20 cellular contexts compared by ENCODE assay signal in genomic region chrX:13694983-13695382, GRCh38. TPM values are rescaled to one million over a fixed set of nuclear protein-coding genes. Genes with fewer than 3 reads are reported as not detected.
DNase-seq lines count a peak whose midpoint lies in the region; ATAC-seq and TF ChIP-seq lines count a peak whose summit lies in the region.
"Had no signal": no experiment of that assay in that cellular context is flagged by ENCODE, and none has a peak within 500 bp of the region (broad histone marks: within the 10 kb centered on the region; RNA-seq: fewer than 3 reads in every experiment).

No MANE protein-coding gene starts in this region.

- H3K4me3 ChIP-seq in vagina: peak overlapping the region in 1 of 2 donors; percentile 7
- H3K4me3 ChIP-seq: body of pancreas, HAP-1, upper lobe of left lung had no signal

- H3K9me3 Mint-ChIP-seq in activated naive CD8-positive, alpha-beta T cell (ENCODE audit: low read depth): no peaks in the 10 kb centered on the region
- H3K9me3 Mint-ChIP-seq in activated naive CD8-positive, alpha-beta T cell treated with anti-CD3 and anti-CD28 coated beads for 36 hours: no peaks in the 10 kb centered on the region
- H3K9me3 Mint-ChIP-seq in activated T-helper 17 cell treated with anti-CD3 and anti-CD28 coated beads, Interleukin-2, amount 50 U/mL, for 72 hours: no peaks in the 10 kb centered on the region
- H3K9me3 Mint-ChIP-seq in natural killer cell: no peaks in the 10 kb centered on the region
- H3K9me3 Mint-ChIP-seq in nephron progenitor cell: peaks cover 26% of the 10 kb centered on the region
- H3K9me3 Mint-ChIP-seq: CD4-positive, CD25-positive, alpha-beta regulatory T cell; dendritic cell treated with granulocyte-macrophage colony-stimulating factor and Interleukin-4, amounts not matched to agents 40 ng/mL and 50 ng/mL, for 4 days had no signal

- intact Hi-C loops in natural killer cell (cut with micrococcal nuclease): loop anchor here (10.0 kb wide), 2 partner anchors 610 to 740 kb away; no protein-coding TSS in a partner anchor
- intact Hi-C loops in vagina (cut with DNase I): no loop called here

- peaks cover 51% of the 10 kb centered on the region for H3K4me1 ChIP-seq in vagina

- H3K27me3 Mint-ChIP-seq in activated naive CD8-positive, alpha-beta T cell: no peaks in the 10 kb centered on the region
- no peaks in the 10 kb centered on the region for H3K27me3 Mint-ChIP-seq in activated naive CD8-positive, alpha-beta T cell treated with anti-CD3 and anti-CD28 coated beads for 36 hours
- H3K27me3 Mint-ChIP-seq in activated T-helper 17 cell treated with anti-CD3 and anti-CD28 coated beads, Interleukin-2, amount 50 U/mL, for 72 hours: no peaks in the 10 kb centered on the region
- no peaks in the 10 kb centered on the region for H3K27me3 Mint-ChIP-seq in natural killer cell (ENCODE audit: low read depth in 2 of 2)
- no peaks in the 10 kb centered on the region for H3K27me3 Mint-ChIP-seq in nephron progenitor cell (ENCODE audit: low read depth, poor library complexity)
- H3K27me3 Mint-ChIP-seq: CD4-positive, CD25-positive, alpha-beta regulatory T cell; dendritic cell treated with granulocyte-macrophage colony-stimulating factor and Interleukin-4, amounts not matched to agents 40 ng/mL and 50 ng/mL, for 4 days had no signal

- peaks cover 72% of the 10 kb centered on the region for H3K4me1 Mint-ChIP-seq in activated naive CD8-positive, alpha-beta T cell (ENCODE audit: low read depth)
- peaks cover 60% of the 10 kb centered on the region for H3K4me1 Mint-ChIP-seq in activated naive CD8-positive, alpha-beta T cell treated with anti-CD3 and anti-CD28 coated beads for 36 hours
- peaks cover 41% of the 10 kb centered on the region for H3K4me1 Mint-ChIP-seq in activated T-helper 17 cell treated with anti-CD3 and anti-CD28 coated beads, Interleukin-2, amount 50 U/mL, for 72 hours
- H3K4me1 Mint-ChIP-seq in natural killer cell (peaks cover 73 to 75% of the 10 kb centered on the region in 2 donors), nephron progenitor cell (peaks cover 49% of the 10 kb centered on the region)

- H3K27ac Mint-ChIP-seq in activated naive CD8-positive, alpha-beta T cell: peak overlapping the region; percentile 64
- no peak overlapping the region for H3K27ac Mint-ChIP-seq in activated naive CD8-positive, alpha-beta T cell treated with anti-CD3 and anti-CD28 coated beads for 36 hours
- no peak overlapping the region for H3K27ac Mint-ChIP-seq in activated T-helper 17 cell treated with anti-CD3 and anti-CD28 coated beads, Interleukin-2, amount 50 U/mL, for 72 hours
- peak overlapping the region; percentile 71 to 88 for H3K27ac Mint-ChIP-seq in natural killer cell
- H3K27ac Mint-ChIP-seq in nephron progenitor cell: no peak overlapping the region
- H3K27ac Mint-ChIP-seq: dendritic cell treated with granulocyte-macrophage colony-stimulating factor and Interleukin-4, amounts not matched to agents 40 ng/mL and 50 ng/mL, for 4 days had no signal

- H3K4me3 Mint-ChIP-seq in activated naive CD8-positive, alpha-beta T cell: peak overlapping the region; percentile 61
- no peak overlapping the region for H3K4me3 Mint-ChIP-seq in activated naive CD8-positive, alpha-beta T cell treated with anti-CD3 and anti-CD28 coated beads for 36 hours
- H3K4me3 Mint-ChIP-seq in activated T-helper 17 cell treated with anti-CD3 and anti-CD28 coated beads, Interleukin-2, amount 50 U/mL, for 72 hours: peak overlapping the region; percentile 7
- H3K4me3 Mint-ChIP-seq in natural killer cell: peak overlapping the region; percentile 11
- no peak overlapping the region for H3K4me3 Mint-ChIP-seq in nephron progenitor cell
- H3K4me3 Mint-ChIP-seq: dendritic cell treated with granulocyte-macrophage colony-stimulating factor and Interleukin-4, amounts not matched to agents 40 ng/mL and 50 ng/mL, for 4 days had no signal

- H3K36me3 ChIP-seq in vagina: no peaks in the 10 kb centered on the region
- H3K36me3 ChIP-seq: upper lobe of left lung had no signal

- no peaks in the 10 kb centered on the region for H3K9me3 ChIP-seq in vagina
- H3K9me3 ChIP-seq: body of pancreas, HAP-1, upper lobe of left lung had no signal

- H3K27ac ChIP-seq in vagina: peak overlapping the region; percentile 34

- no peaks in the 10 kb centered on the region for H3K27me3 ChIP-seq in vagina
- H3K27me3 ChIP-seq: body of pancreas, upper lobe of left lung had no signal

- TF ChIP-seq CTCF in natural killer cell (IDR thresholded peaks at IDR 0.05): no peak
- TF ChIP-seq CTCF in vagina (IDR thresholded peaks at IDR 0.05): no peak
- TF ChIP-seq CTCF in nephron progenitor cell (IDR thresholded peaks at IDR 0.05): no peak

- no peak for ATAC-seq in activated T-helper 17 cell treated with anti-CD3 and anti-CD28 coated beads, Interleukin-2, amount 50 U/mL, for 72 hours (replicated peaks)
- ATAC-seq in natural killer cell: no peak
- ATAC-seq: body of pancreas, PC-3 had no signal

- TF ChIP-seq POLR2A in vagina (IDR thresholded peaks at IDR 0.05): no peak

- no peaks in the 10 kb centered on the region for H3K36me3 Mint-ChIP-seq in activated naive CD8-positive, alpha-beta T cell
- H3K36me3 Mint-ChIP-seq in activated naive CD8-positive, alpha-beta T cell treated with anti-CD3 and anti-CD28 coated beads for 36 hours: peaks cover 24% of the 10 kb centered on the region
- H3K36me3 Mint-ChIP-seq in activated T-helper 17 cell treated with anti-CD3 and anti-CD28 coated beads, Interleukin-2, amount 50 U/mL, for 72 hours (ENCODE audit: low read depth): peaks cover 67% of the 10 kb centered on the region
- H3K36me3 Mint-ChIP-seq in natural killer cell: no peaks in the 10 kb centered on the region
- H3K36me3 Mint-ChIP-seq in nephron progenitor cell (ENCODE audit: low read depth): peaks cover 20% of the 10 kb centered on the region
- H3K36me3 Mint-ChIP-seq: CD4-positive, CD25-positive, alpha-beta regulatory T cell had no signal

- DNase-seq in activated naive CD8-positive, alpha-beta T cell treated with anti-CD3 and anti-CD28 coated beads for 36 hours: no peak
- DNase-seq in natural killer cell: no peak
- no peak for DNase-seq in vagina (ENCODE audit: extremely low spot score in 2 of 2)
- DNase-seq in nephron progenitor cell: no peak
- DNase-seq in activated T-cell treated with anti-CD3 and anti-CD28 coated beads for 4 hours: no peak
- no peak for DNase-seq in activated CD4-positive, alpha-beta T cell treated with anti-CD3 and anti-CD28 coated beads, Interleukin-2, amount 50 U/mL, for 4 hours
- DNase-seq: activated CD4-positive, CD25-positive, alpha-beta regulatory T cell treated with anti-CD3 and anti-CD28 coated beads, Interleukin-2, amount 50 U/mL, for 72 hours; activated naive CD4-positive, alpha-beta T cell; body of pancreas; CD4-positive, CD25-positive, alpha-beta regulatory T cell; erythroblast; NCI-H1417; NCI-H748 treated with DMSO at 0.1 percent for 48 hours; PC-3; stimulated activated naive CD4-positive, alpha-beta T cell; upper lobe of left lung had no signal

RNA-seq across cellular contexts. Expression of gene RAB9A, which starts 6.1 kb away (rescaled TPM):
- 10 to 100 TPM; 33.8 to 36.4 TPM for total RNA-seq in activated naive CD8-positive, alpha-beta T cell treated with anti-CD3 and anti-CD28 coated beads for 36 hours
- total RNA-seq in activated T-helper 17 cell treated with anti-CD3 and anti-CD28 coated beads, Interleukin-2, amount 50 U/mL, for 72 hours: 10 to 100 TPM; 18.3 to 30.5 TPM
- 10 to 100 TPM; 27.0 to 36.9 (median 32.9) TPM for total RNA-seq in natural killer cell
- total RNA-seq in vagina: 15.0 TPM

RNA-seq across cellular contexts. Expression of gene TRAPPC2, which starts 39.4 kb away (rescaled TPM):
- 10 to 100 TPM; 15.8 to 16.6 TPM for total RNA-seq in activated naive CD8-positive, alpha-beta T cell treated with anti-CD3 and anti-CD28 coated beads for 36 hours
- total RNA-seq in activated T-helper 17 cell treated with anti-CD3 and anti-CD28 coated beads, Interleukin-2, amount 50 U/mL, for 72 hours: 10 to 100 TPM; 21.1 to 23.4 TPM
- 10 to 100 TPM; 24.2 to 63.3 (median 42.4) TPM for total RNA-seq in natural killer cell
- total RNA-seq in vagina: 14.2 TPM

RNA-seq across cellular contexts. Expression of gene OFD1, which starts 39.6 kb away (rescaled TPM):
- total RNA-seq in activated naive CD8-positive, alpha-beta T cell treated with anti-CD3 and anti-CD28 coated beads for 36 hours: 10 to 100 TPM; 27.4 to 29.0 TPM
- total RNA-seq in activated T-helper 17 cell treated with anti-CD3 and anti-CD28 coated beads, Interleukin-2, amount 50 U/mL, for 72 hours: 10 to 100 TPM; 27.8 to 61.7 TPM
- total RNA-seq in natural killer cell: 10 to 100 TPM; 62.8 to 77.6 (median 74.9) TPM
- 49.1 TPM for total RNA-seq in vagina

RNA-seq across cellular contexts. Expression of gene TCEANC, which starts 42.0 kb away (rescaled TPM):
- under 1 TPM; 0.84 to 0.89 TPM for total RNA-seq in activated naive CD8-positive, alpha-beta T cell treated with anti-CD3 and anti-CD28 coated beads for 36 hours
- total RNA-seq in activated T-helper 17 cell treated with anti-CD3 and anti-CD28 coated beads, Interleukin-2, amount 50 U/mL, for 72 hours: 1 to 10 TPM; 1.8 to 3.5 TPM
- total RNA-seq in natural killer cell (10 to 100 TPM; 11.2 to 17.8 (median 13.4) TPM), vagina (3.2 TPM)

Comparison
In these comparisons a context has a peak if more than half of its experiments do, and no peak if none do; other contexts are left out.
1. H3K27ac Mint-ChIP-seq: peak in activated naive CD8-positive, alpha-beta T cell (single experiment) and natural killer cell (2 of 2); none in activated naive CD8-positive, alpha-beta T cell treated with anti-CD3 and anti-CD28 coated beads for 36 hours (single experiment), activated T-helper 17 cell treated with anti-CD3 and anti-CD28 coated beads, Interleukin-2, amount 50 U/mL, for 72 hours (single experiment) and nephron progenitor cell (single experiment).
2. H3K4me3 Mint-ChIP-seq: peak in activated naive CD8-positive, alpha-beta T cell (single experiment), activated T-helper 17 cell treated with anti-CD3 and anti-CD28 coated beads, Interleukin-2, amount 50 U/mL, for 72 hours (single experiment) and natural killer cell (single experiment); none in activated naive CD8-positive, alpha-beta T cell treated with anti-CD3 and anti-CD28 coated beads for 36 hours (single experiment) and nephron progenitor cell (single experiment).